Comparison of ENCODE assay signal across 20 cellular contexts in the genomic region with DNA sequence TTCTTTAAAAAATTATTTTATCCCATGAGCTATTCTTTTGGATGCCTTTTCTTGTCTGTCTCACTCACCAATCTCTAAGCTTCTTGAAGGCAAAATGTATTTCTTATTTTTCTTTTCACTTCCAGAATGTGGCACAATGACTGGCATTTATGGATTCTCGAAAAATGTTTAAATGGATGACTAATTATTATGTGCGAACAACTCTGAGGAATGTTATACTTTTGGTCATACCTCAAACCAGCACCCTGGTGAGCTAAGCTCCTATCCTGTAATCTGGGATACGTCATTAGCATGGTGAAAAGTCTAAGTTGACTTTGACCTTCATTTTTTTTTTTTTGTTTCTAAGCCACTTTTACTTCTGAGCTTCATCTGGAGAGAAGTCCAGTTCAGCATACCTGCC.
DNase-seq lines count a peak whose midpoint lies in the region; TF ChIP-seq lines count a peak whose summit lies in the region.
"Had no signal": no experiment of that assay in that cellular context is flagged by ENCODE, and none has a peak within 500 bp of the region (broad histone marks: within the 10 kb centered on the region; RNA-seq: fewer than 3 reads in every experiment).

No MANE protein-coding gene starts in this region.

- peak; percentile 19 for DNase-seq in MCF 10A (ENCODE audit: unreplicated experiment)
- no peak for DNase-seq in breast epithelium (ENCODE audit: low spot score in 2 of 2)
- DNase-seq in HCEC 1CT: peak; percentile 11
- peak; percentile 11 for DNase-seq in amniotic epithelial cell (ENCODE audit: low read depth)
- DNase-seq in iris pigment epithelial cell (ENCODE audit: low read depth): peak; percentile 18
- no peak for DNase-seq in occipital lobe (lab: John Stamatoyannopoulos, UW)
- no peak for DNase-seq in NCI-H2029 treated with DMSO at 0.1 percent for 48 hours (lab: John Stamatoyannopoulos, UW)
- DNase-seq in GOT3 (lab: John Stamatoyannopoulos, UW): no peak
- DNase-seq: BE2C; C1 segment of cervical spinal cord; CD4-positive, CD25-positive, alpha-beta regulatory T cell; CD8-positive, alpha-beta memory T cell; COR-L47; DMS 273 treated with DMSO at 0.1 percent for 48 hours; DMS53; DND-41; HFFc6 had no signal

- H3K4me3 ChIP-seq in breast epithelium: no peak overlapping the region

- intact Hi-C loops in MCF 10A (cut with micrococcal nuclease): no loop called here
- intact Hi-C loops in breast epithelium (cut with DNase I; ENCODE audit: low total_unique reads): no loop called here

- H3K4me3 Mint-ChIP-seq in MCF 10A (ENCODE audit: unreplicated experiment): no peak overlapping the region
- H3K4me3 Mint-ChIP-seq: CD4-positive, CD25-positive, alpha-beta regulatory T cell; CD8-positive, alpha-beta memory T cell; HFFc6; IgD-negative memory B cell had no signal

- no peak for TF ChIP-seq CTCF in MCF 10A (IDR thresholded peaks at IDR 0.05; ENCODE audit: unreplicated experiment)
- no peak for TF ChIP-seq CTCF in breast epithelium (IDR thresholded peaks at IDR 0.05)

- H3K4me1 ChIP-seq in breast epithelium: no peaks in the 10 kb centered on the region
- H3K4me1 ChIP-seq: BE2C had no signal

- no peaks in the 10 kb centered on the region for H3K36me3 ChIP-seq in breast epithelium
- H3K36me3 ChIP-seq: BE2C had no signal

- H3K36me3 Mint-ChIP-seq in MCF 10A (ENCODE audit: insufficient read depth, unreplicated experiment): no peaks in the 10 kb centered on the region
- H3K36me3 Mint-ChIP-seq: CD4-positive, CD25-positive, alpha-beta regulatory T cell; CD8-positive, alpha-beta memory T cell; IgD-negative memory B cell had no signal

- POLR2A ChIA-PET in MCF 10A (lab: Yijun Ruan, JAX): no interaction called here

- BruUV-seq in MCF 10A (replicated peaks; lab: Mats Ljungman, UMichigan): no TSS peak

- no peak for TF ChIP-seq POLR2A in breast epithelium (IDR thresholded peaks at IDR 0.05)

- no peaks in the 10 kb centered on the region for H3K9me3 ChIP-seq in breast epithelium
- H3K9me3 ChIP-seq: BE2C had no signal

- no peaks in the 10 kb centered on the region for H3K9me3 Mint-ChIP-seq in MCF 10A (ENCODE audit: unreplicated experiment)
- H3K9me3 Mint-ChIP-seq: HFFc6 had no signal

- no peaks in the 10 kb centered on the region for H3K4me1 Mint-ChIP-seq in MCF 10A (ENCODE audit: insufficient read depth, unreplicated experiment)
- H3K4me1 Mint-ChIP-seq: CD4-positive, CD25-positive, alpha-beta regulatory T cell; CD8-positive, alpha-beta memory T cell; IgD-negative memory B cell had no signal

- no peak overlapping the region for H3K27ac Mint-ChIP-seq in MCF 10A (ENCODE audit: low read depth, unreplicated experiment)
- H3K27ac Mint-ChIP-seq: CD8-positive, alpha-beta memory T cell; HFFc6; IgD-negative memory B cell had no signal

- no peaks in the 10 kb centered on the region for H3K27me3 ChIP-seq in breast epithelium
- H3K27me3 ChIP-seq: BE2C had no signal

- H3K27me3 Mint-ChIP-seq in MCF 10A (ENCODE audit: insufficient read depth, unreplicated experiment): no peaks in the 10 kb centered on the region
- H3K27me3 Mint-ChIP-seq: CD4-positive, CD25-positive, alpha-beta regulatory T cell; CD8-positive, alpha-beta memory T cell; IgD-negative memory B cell had no signal

- no peak overlapping the region for H3K27ac ChIP-seq in breast epithelium
- H3K27ac ChIP-seq: 22Rv1, HL-60 had no signal

- CTCF ChIA-PET in MCF 10A (lab: Yijun Ruan, JAX): interaction anchor here (0.7 kb wide), 1 partner anchor 9 kb away, joined by 3 read pairs; no protein-coding TSS in a partner anchor

Comparison
In these comparisons a context has a peak if more than half of its experiments do, and no peak if none do; other contexts are left out.
1. DNase-seq: peak in MCF 10A (single experiment), HCEC 1CT (single experiment), amniotic epithelial cell (single experiment) and iris pigment epithelial cell (single experiment); none in breast epithelium (0 of 2), occipital lobe (single experiment), NCI-H2029 treated with DMSO at 0.1 percent for 48 hours (single experiment) and GOT3 (single experiment).